ENCODE assay signal across 27 cellular contexts in genomic region chr7:151650161-151650560, GRCh38.
A peak's percentile ranks its signal among the peaks of the same experiment; 100 is the strongest.
DNase-seq lines count a peak whose midpoint lies in the region; ATAC-seq, FAIRE-seq and TF ChIP-seq lines count a peak whose summit lies in the region.
"Had no signal": no experiment of that assay in that cellular context is flagged by ENCODE, and none has a peak within 500 bp of the region (broad histone marks: within the 10 kb centered on the region; RNA-seq: fewer than 3 reads in every experiment).

No MANE protein-coding gene starts in this region.

- H3K27me3 ChIP-seq in IMR-90 (ENCODE audit: control insufficient read depth, insufficient read depth, low read length) = no peaks in the 10 kb centered on the region
- H3K27me3 ChIP-seq in ascending aorta = no peaks in the 10 kb centered on the region

- H2BK20ac ChIP-seq in IMR-90 (ENCODE audit: low read depth, low read length) = peak overlapping the region; percentile 78

- H3K36me3 Mint-ChIP-seq in WTC11 = 0 out of 2 replicates have a peak, but pooled peaks cover under 1% of the 10 kb centered on the region
- H3K36me3 Mint-ChIP-seq: activated naive CD8-positive, alpha-beta T cell treated with anti-CD3 and anti-CD28 coated beads, Interleukin-2, amount 10 ng/mL, durations not matched to agents 7 days and 5 days had no signal

- no peaks in the 10 kb centered on the region for H4K20me1 ChIP-seq in IMR-90 (ENCODE audit: insufficient read depth, low read length)

- H2BK5ac ChIP-seq in IMR-90 (ENCODE audit: low read depth, low read length, poor library complexity, severe bottlenecking) = peak overlapping the region; percentile 41

- H3K9ac ChIP-seq in IMR-90 (ENCODE audit: low read depth, low read length) = no peak overlapping the region

- no peak overlapping the region for H2AFZ ChIP-seq in IMR-90 (replicated peaks; ENCODE audit: low read length, poor library complexity)

- peak overlapping the region; percentile 85 for H4K91ac ChIP-seq in IMR-90 (ENCODE audit: insufficient read depth, low read depth, low read length)

- H2BK15ac ChIP-seq in IMR-90 (ENCODE audit: low read depth, low read length) = peak overlapping the region; percentile 92; the same call in 2 of the 3 replicates

- no peaks in the 10 kb centered on the region for H3K36me3 ChIP-seq in IMR-90 (ENCODE audit: control insufficient read depth, insufficient read depth, low read length)
- H3K36me3 ChIP-seq in ascending aorta = no peaks in the 10 kb centered on the region
- H3K36me3 ChIP-seq: lower lobe of right lung, thoracic aorta had no signal

- H3K4me3 ChIP-seq in A549 = no peak overlapping the region
- no peak overlapping the region for H3K4me3 ChIP-seq in IMR-90 (ENCODE audit: insufficient read depth, low read depth, low read length)
- H3K4me3 ChIP-seq in ascending aorta = no peak overlapping the region
- H3K4me3 ChIP-seq: lower lobe of right lung, thoracic aorta had no signal

- H3K27me3 Mint-ChIP-seq in WTC11 (ENCODE audit: low read depth) = no peaks in the 10 kb centered on the region; the same call in 1 of the 2 replicates
- H3K27me3 Mint-ChIP-seq: activated naive CD8-positive, alpha-beta T cell treated with anti-CD3 and anti-CD28 coated beads, Interleukin-2, amount 10 ng/mL, durations not matched to agents 7 days and 5 days had no signal

- H3K4me1 ChIP-seq in A549 (peaks cover 32% of the 10 kb centered on the region), IMR-90 (ENCODE audit: control insufficient read depth, insufficient read depth, low read length) (peaks cover 16% of the 10 kb centered on the region), ascending aorta (peaks cover 7 to 13% of the 10 kb centered on the region in 2 donors)
- H3K4me1 ChIP-seq: Caco-2 had no signal

- CTCF ChIA-PET in A549 (lab: Yijun Ruan, JAX) = interaction anchor here (0.8 to 3.2 kb wide), 3 partner anchors 11 to 20 kb away, joined by 3 to 15 read pairs (median 4); no protein-coding TSS in a partner anchor
- CTCF ChIA-PET in IMR-90 (lab: Yijun Ruan, JAX) = interaction anchor here (0.5 kb wide), 1 partner anchor 36 kb away, joined by 4 read pairs; no protein-coding TSS in a partner anchor
- CTCF ChIA-PET in WTC11 (lab: Charles Lee) = no interaction called here

- H3K9me3 ChIP-seq in A549 (peaks cover 3% of the 10 kb centered on the region; the same call in 1 of the 3 replicates), IMR-90 (ENCODE audit: control insufficient read depth, insufficient read depth, low read length) (peaks cover 2% of the 10 kb centered on the region), ascending aorta (no peaks in the 10 kb centered on the region)
- H3K9me3 ChIP-seq: lower lobe of right lung, thoracic aorta had no signal

- no peak overlapping the region for H3K27ac Mint-ChIP-seq in WTC11
- H3K27ac Mint-ChIP-seq: activated naive CD8-positive, alpha-beta T cell treated with anti-CD3 and anti-CD28 coated beads, Interleukin-2, amount 10 ng/mL, durations not matched to agents 7 days and 5 days had no signal

- peak overlapping the region; percentile 78 for H3K4ac ChIP-seq in IMR-90 (ENCODE audit: low read depth, low read length)

- no peak overlapping the region for H3K23ac ChIP-seq in IMR-90 (ENCODE audit: low read depth, low read length)

- H3K4me1 Mint-ChIP-seq in WTC11 = peaks cover 5% of the 10 kb centered on the region; the same call in 1 of the 2 replicates
- H3K4me1 Mint-ChIP-seq: activated naive CD8-positive, alpha-beta T cell treated with anti-CD3 and anti-CD28 coated beads, Interleukin-2, amount 10 ng/mL, durations not matched to agents 7 days and 5 days had no signal

- H2AK5ac ChIP-seq in IMR-90 (ENCODE audit: low read depth, low read length) = peak overlapping the region; percentile 89

- H3K4me3 Mint-ChIP-seq in WTC11 = no peak overlapping the region
- H3K4me3 Mint-ChIP-seq: activated naive CD8-positive, alpha-beta T cell treated with anti-CD3 and anti-CD28 coated beads, Interleukin-2, amount 10 ng/mL, durations not matched to agents 7 days and 5 days had no signal

- H3K9me1 ChIP-seq in IMR-90 (ENCODE audit: insufficient read depth, low read length) = peaks cover 18% of the 10 kb centered on the region

- H3K27ac ChIP-seq in A549 (peak overlapping the region; percentile 51 to 62), IMR-90 (ENCODE audit: insufficient read depth, low read length) (peak overlapping the region; percentile 41; the same call in 1 of the 2 replicates), ascending aorta (peak overlapping the region; percentile 13 to 32)
- H3K27ac ChIP-seq: lower lobe of right lung, RWPE1 had no signal

- H2AK9ac ChIP-seq in IMR-90 (replicated peaks; ENCODE audit: low read depth, low read length, poor library complexity) = no peak overlapping the region

- no TSS peak for BruUV-seq in IMR-90 (replicated peaks; lab: Mats Ljungman, UMichigan)

- intact Hi-C loops in IMR-90 (cut with micrococcal nuclease) = no loop called here
- intact Hi-C loops in ascending aorta (cut with DNase I) = loop anchor here (2.0 kb wide), 1 partner anchor 37 kb away; no protein-coding TSS in a partner anchor

- peaks cover 10% of the 10 kb centered on the region for H3K9me3 Mint-ChIP-seq in WTC11
- H3K9me3 Mint-ChIP-seq: activated naive CD8-positive, alpha-beta T cell treated with anti-CD3 and anti-CD28 coated beads, Interleukin-2, amount 10 ng/mL, durations not matched to agents 7 days and 5 days had no signal

- H3K4me2 ChIP-seq in A549 = peak overlapping the region; percentile 50
- no peak overlapping the region for H3K4me2 ChIP-seq in IMR-90 (ENCODE audit: low read depth, low read length)

- H4K5ac ChIP-seq in IMR-90 (ENCODE audit: low read depth, low read length) = peak overlapping the region; percentile 86

- in situ Hi-C loops in IMR-90 (cut with MboI; ENCODE audit: low sequenced_read_pairs) = no loop called here

- FAIRE-seq in A549 (lab: Jason Lieb, UNC) = no peak
- FAIRE-seq: endometrium, G401.6, H1, keratinocyte had no signal

- POLR2A ChIA-PET in A549 (lab: Yijun Ruan, JAX) = no interaction called here
- POLR2A ChIA-PET in IMR-90 (lab: Charles Lee; ENCODE audit: unreplicated experiment) = no interaction called here
- POLR2A ChIA-PET in WTC11 (lab: Charles Lee) = no interaction called here

- ATAC-seq in A549 (peak in 1 of 2 experiments; percentile 9; a peak in 2 of 6 replicates), IMR-90 (ENCODE audit: low read depth) (no peak), WTC11 (no peak)
- ATAC-seq: lower lobe of right lung had no signal

- peak overlapping the region; percentile 46 to 63; a peak in 3 of 4 replicates for H4K8ac ChIP-seq in IMR-90 (ENCODE audit: low read depth in 2 of 2, low read length in 2 of 2)

- TF ChIP-seq CTCF in A549 (IDR thresholded peaks at IDR 0.05) (no peak), IMR-90 (conservative IDR thresholded peaks at IDR 0.05; ENCODE audit: low read depth, low read length) (no peak), ascending aorta (IDR thresholded peaks at IDR 0.05) (no peak), WTC11 (IDR thresholded peaks at IDR 0.05) (no peak)

- H3K56ac ChIP-seq in IMR-90 (ENCODE audit: extremely low read depth, insufficient read depth, low read length) = no peak overlapping the region

- H3K18ac ChIP-seq in IMR-90 (ENCODE audit: low read depth, low read length) = peak overlapping the region; percentile 97

- no peaks in the 10 kb centered on the region for H3K79me1 ChIP-seq in IMR-90 (ENCODE audit: low read depth in 1 of 2, low read length in 2 of 2)

- 91% methylated on average over 4 of the region's 4 CpGs for WGBS in A549 (ENCODE audit: missing lambda C conversion rate)
- WGBS in IMR-90 (ENCODE audit: extremely low coverage in 2 of 2, insufficient read length in 1 of 2), 2 experiments = no CpG with 5 or more reads among the region's 4 CpGs

- DNase-seq in A549 (ENCODE audit: low read depth in 1 of 2, low spot score in 1 of 2) (no peak), IMR-90 (no peak), ascending aorta (ENCODE audit: low spot score in 2 of 2) (no peak), renal cortical epithelial cell (ENCODE audit: low read depth) (peak; percentile 52), NCI-H2081 treated with DMSO at 0.1 percent for 48 hours (lab: John Stamatoyannopoulos, UW) (no peak), hypothalamus (lab: John Stamatoyannopoulos, UW) (no peak), NCI-H2196 treated with DMSO at 0.1 percent for 48 hours (lab: John Stamatoyannopoulos, UW; ENCODE audit: unreplicated experiment) (no peak), WTC11 (ENCODE audit: low spot score) (no peak)
- DNase-seq: activated CD4-positive, alpha-beta T cell treated with anti-CD3 and anti-CD28 coated beads for 48 hours; activated CD8-positive, alpha-beta memory T cell treated with anti-CD3 and anti-CD28 coated beads for 24 hours; activated gamma-delta T cell; activated naive CD8-positive, alpha-beta T cell treated with anti-CD3 and anti-CD28 coated beads, Interleukin-2, amount 10 ng/mL, durations not matched to agents 7 days and 5 days; C1 segment of cervical spinal cord; Caco-2; lower lobe of right lung; NCI-H1092 treated with DMSO at 0.1 percent for 48 hours; NCI-H2029; NCI-H226; stimulated activated CD4-positive, alpha-beta T cell treated with anti-CD3 and anti-CD28 coated beads, Interleukin-15, amount 100 ng/mL, for 24 hours; stimulated activated naive CD4-positive, alpha-beta T cell treated with Interleukin-2 at 50 U/mL for 16 hours; T-helper 2 cell had no signal

- H2BK120ac ChIP-seq in IMR-90 (ENCODE audit: low read depth, low read length) = peak overlapping the region; percentile 76

- H3K14ac ChIP-seq in IMR-90 (replicated peaks; ENCODE audit: low read depth, low read length) = peak overlapping the region; percentile 64; the same call in 1 of the 2 replicates

- TF ChIP-seq EP300 in A549 (IDR thresholded peaks at IDR 0.05) = no peak

- dilution Hi-C loops in IMR-90 (cut with HindIII; ENCODE audit: low sequenced_read_pairs, unreplicated experiment) = no loop called here

- TF ChIP-seq POLR2A in A549 (IDR thresholded peaks at IDR 0.05; ENCODE audit: low read length) = no peak
- TF ChIP-seq POLR2A in IMR-90 (IDR thresholded peaks at IDR 0.05; ENCODE audit: low read depth, low read length) = no peak

- TF ChIP-seq RAD21 in A549 (conservative IDR thresholded peaks at IDR 0.05 in 1 of 2, IDR thresholded peaks at IDR 0.05 in 1 of 2) (no peak), IMR-90 (IDR thresholded peaks at IDR 0.05; ENCODE audit: low read length) (no peak)

TF ChIP-seq in A549, 52 proteins besides CTCF, POLR2A, EP300 and RAD21 (continues in another document):
- no peak for TF ChIP-seq BHLHE40 (IDR thresholded peaks at IDR 0.05; ENCODE audit: low read depth, low read length)
- no peak for TF ChIP-seq RCOR1 (IDR thresholded peaks at IDR 0.05; ENCODE audit: low read depth, low read length)

TF ChIP-seq in IMR-90, 13 proteins besides CTCF, POLR2A, EP300 and RAD21:
- TF ChIP-seq RCOR1 (IDR thresholded peaks at IDR 0.05; ENCODE audit: insufficient replicate concordance, low read length) (no peak), CEBPB (IDR thresholded peaks at IDR 0.05; ENCODE audit: low read depth, low read length) (peak; percentile 68), NFE2L2 (IDR thresholded peaks at IDR 0.05; ENCODE audit: low read depth, low read length) (no peak)

TF ChIP-seq in WTC11, 78 proteins besides CTCF, POLR2A, EP300 and RAD21 (continues in another document):
- TF ChIP-seq ZNF317 (CRISPR knock-in tag; IDR thresholded peaks at IDR 0.05; ENCODE audit: borderline replicate concordance, low read depth) (no peak), NR2C2 (CRISPR knock-in tag; IDR thresholded peaks at IDR 0.05) (no peak), CREB1 (CRISPR knock-in tag; IDR thresholded peaks at IDR 0.05) (no peak), FOXJ3 (CRISPR knock-in tag; IDR thresholded peaks at IDR 0.05; ENCODE audit: borderline replicate concordance) (no peak)
